ENCODE assay signal across 30 cellular contexts in the genomic region with DNA sequence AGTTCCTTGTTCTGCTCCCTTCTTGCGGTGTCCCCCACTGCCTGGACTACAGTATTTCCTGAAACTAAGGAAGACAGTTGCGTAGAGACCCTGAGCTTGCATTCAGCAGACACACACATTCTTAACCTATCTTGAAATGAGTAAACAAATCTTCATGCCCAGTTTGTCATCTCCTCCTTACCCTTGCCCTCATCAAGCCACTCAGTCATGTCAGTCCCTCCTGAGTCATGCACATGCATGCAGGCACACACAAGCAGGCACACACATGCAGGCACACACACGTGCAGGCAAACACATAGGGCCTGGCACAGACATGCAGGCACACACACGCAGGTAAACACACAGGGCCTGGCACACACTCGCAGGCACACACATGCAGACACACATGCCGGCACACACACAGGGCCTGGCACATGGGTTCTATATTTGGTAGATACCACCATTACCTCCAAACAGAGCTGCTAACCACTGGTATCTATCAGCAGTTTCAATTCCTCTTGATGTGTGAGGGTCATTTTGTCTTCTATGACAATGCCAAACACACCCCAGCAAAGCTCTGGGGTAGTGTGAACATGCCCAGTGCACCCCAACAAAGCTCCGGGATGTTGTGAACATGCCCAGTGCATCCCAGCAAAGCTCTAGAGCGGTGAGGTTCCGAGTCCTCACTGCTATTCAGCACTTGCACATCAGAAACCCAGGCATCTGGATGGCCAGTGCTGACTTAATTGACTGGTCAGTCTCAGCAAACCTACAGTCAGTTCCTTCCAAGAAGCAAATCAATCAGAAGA.
DNase-seq lines count a peak whose midpoint lies in the region; ATAC-seq and TF ChIP-seq lines count a peak whose summit lies in the region.
"Had no signal": no experiment of that assay in that cellular context is flagged by ENCODE, and none has a peak within 500 bp of the region (broad histone marks: within the 10 kb centered on the region; RNA-seq: fewer than 3 reads in every experiment).

No MANE protein-coding gene starts in this region.

- no peak overlapping the region for H3K4me3 Mint-ChIP-seq in neural progenitor cell
- H3K4me3 Mint-ChIP-seq: activated CD4-positive, alpha-beta T cell treated with anti-CD3 and anti-CD28 coated beads, Interleukin-2, amount 10 ng/mL, durations not matched to agents 24 days and 14 days; CD4-positive, CD25-positive, alpha-beta regulatory T cell; HFFc6; naive thymus-derived CD4-positive, alpha-beta T cell had no signal

- H3K9me3 ChIP-seq in neural progenitor cell (ENCODE audit: low read depth), result no peaks in the 10 kb centered on the region
- no peaks in the 10 kb centered on the region for H3K9me3 ChIP-seq in upper lobe of right lung
- H3K9me3 ChIP-seq: breast epithelium, suprapubic skin had no signal

- peaks cover 4% of the 10 kb centered on the region for H3K27me3 Mint-ChIP-seq in neural progenitor cell (ENCODE audit: insufficient read depth, low read depth)
- H3K27me3 Mint-ChIP-seq: activated CD4-positive, alpha-beta T cell treated with anti-CD3 and anti-CD28 coated beads, Interleukin-2, amount 10 ng/mL, durations not matched to agents 24 days and 14 days had no signal

- no peaks in the 10 kb centered on the region for H3K36me3 ChIP-seq in neural progenitor cell
- H3K36me3 ChIP-seq in upper lobe of right lung, result no peaks in the 10 kb centered on the region
- H3K36me3 ChIP-seq: breast epithelium, SJSA1, suprapubic skin had no signal

- TF ChIP-seq CTCF in coronary artery (IDR thresholded peaks at IDR 0.05) (no peak), neural progenitor cell (IDR thresholded peaks at IDR 0.05) (no peak), upper lobe of right lung (IDR thresholded peaks at IDR 0.05) (no peak)

- ATAC-seq in Right ventricle myocardium inferior (no peak), upper lobe of right lung (no peak), GM18498 (IDR thresholded peaks at IDR 0.05; ENCODE audit: unreplicated experiment) (no peak)
- ATAC-seq: activated naive CD4-positive, alpha-beta T cell treated with anti-CD3 and anti-CD28 coated beads, Interleukin-2, amount 50 U/mL, for 72 hours; naive thymus-derived CD4-positive, alpha-beta T cell had no signal

- H3F3A ChIP-seq in neural progenitor cell (ENCODE audit: low read depth), result peaks cover 10% of the 10 kb centered on the region

- H2AFZ ChIP-seq in neural progenitor cell (replicated peaks), result no peak overlapping the region
- H2AFZ ChIP-seq: GM23248 had no signal

- DNase-seq in cardiac septum (ENCODE audit: low spot score), result peak; percentile 51
- DNase-seq in Right ventricle myocardium inferior (ENCODE audit: missing footprints), result no peak
- DNase-seq in coronary artery (ENCODE audit: low spot score), result peak; percentile 53
- peak; percentile 1 for DNase-seq in neural progenitor cell (ENCODE audit: low spot score)
- DNase-seq in upper lobe of right lung, result peak; percentile 13
- DNase-seq in activated CD4-positive, alpha-beta T cell treated with anti-CD3 and anti-CD28 coated beads, Interleukin-2, amount 50 U/mL, for 48 hours, result no peak
- DNase-seq in LoVo (ENCODE audit: low spot score), result no peak
- DNase-seq: activated CD4-positive, alpha-beta T cell treated with anti-CD3 and anti-CD28 coated beads, Interleukin-2, amount 10 ng/mL, durations not matched to agents 24 days and 14 days; activated effector memory CD4-positive, alpha-beta T cell treated with Interleukin-2 at 50 U/mL for 16 hours; activated T-cell treated with anti-CD3 and anti-CD28 coated beads, Interleukin-2, amount 50 U/mL, for 1 hour; CD4-positive, CD25-positive, alpha-beta regulatory T cell; DND-41; effector CD4-positive, alpha-beta T cell; glutamatergic neuron; GM23248; HFFc6; midbrain; naive thymus-derived CD4-positive, alpha-beta T cell; NCI-H1417; NCI-H2029; NCI-H524 treated with DMSO at 0.1 percent for 48 hours; stimulated activated naive CD4-positive, alpha-beta T cell; T1000 had no signal

- no peak overlapping the region for H3K4me2 ChIP-seq in neural progenitor cell

- no peak overlapping the region for H3K27ac Mint-ChIP-seq in neural progenitor cell
- H3K27ac Mint-ChIP-seq: activated CD4-positive, alpha-beta T cell treated with anti-CD3 and anti-CD28 coated beads, Interleukin-2, amount 10 ng/mL, durations not matched to agents 24 days and 14 days; activated naive CD4-positive, alpha-beta T cell treated with anti-CD3 and anti-CD28 coated beads, Interleukin-2, amount 50 U/mL, for 72 hours; HFFc6; naive thymus-derived CD4-positive, alpha-beta T cell had no signal

- no peak overlapping the region for H3K9ac ChIP-seq in neural progenitor cell
- H3K9ac ChIP-seq: GM23248 had no signal

- H3K27me3 ChIP-seq in neural progenitor cell (no peaks in the 10 kb centered on the region), upper lobe of right lung (no peaks in the 10 kb centered on the region)
- H3K27me3 ChIP-seq: breast epithelium, SJSA1, suprapubic skin had no signal

- no peaks in the 10 kb centered on the region for H3K36me3 Mint-ChIP-seq in neural progenitor cell
- H3K36me3 Mint-ChIP-seq: activated naive CD4-positive, alpha-beta T cell treated with anti-CD3 and anti-CD28 coated beads, Interleukin-2, amount 50 U/mL, for 72 hours; CD4-positive, CD25-positive, alpha-beta regulatory T cell; naive thymus-derived CD4-positive, alpha-beta T cell had no signal

- no peak overlapping the region for H3K4me3 ChIP-seq in coronary artery
- no peak overlapping the region for H3K4me3 ChIP-seq in neural progenitor cell
- no peak overlapping the region for H3K4me3 ChIP-seq in upper lobe of right lung
- H3K4me3 ChIP-seq: breast epithelium, GM23248, SJSA1, suprapubic skin had no signal

- no peaks in the 10 kb centered on the region for H4K20me1 ChIP-seq in neural progenitor cell (ENCODE audit: low read depth)

- H3K4me1 ChIP-seq in neural progenitor cell (peaks cover 30% of the 10 kb centered on the region), upper lobe of right lung (no peaks in the 10 kb centered on the region)
- H3K4me1 ChIP-seq: breast epithelium, SJSA1, suprapubic skin had no signal

- peaks cover 34% of the 10 kb centered on the region for H3K4me1 Mint-ChIP-seq in neural progenitor cell
- H3K4me1 Mint-ChIP-seq: activated CD4-positive, alpha-beta T cell treated with anti-CD3 and anti-CD28 coated beads, Interleukin-2, amount 10 ng/mL, durations not matched to agents 24 days and 14 days; CD4-positive, CD25-positive, alpha-beta regulatory T cell; naive thymus-derived CD4-positive, alpha-beta T cell had no signal

- H3K79me2 ChIP-seq in neural progenitor cell (ENCODE audit: low read depth), result no peaks in the 10 kb centered on the region

- intact Hi-C loops in cardiac septum (cut with DNase I) (no loop called here), Right ventricle myocardium inferior (cut with DNase I) (no loop called here), upper lobe of right lung (cut with DNase I) (no loop called here)

- H3K9me3 Mint-ChIP-seq in neural progenitor cell, result no peaks in the 10 kb centered on the region
- H3K9me3 Mint-ChIP-seq: activated CD4-positive, alpha-beta T cell treated with anti-CD3 and anti-CD28 coated beads, Interleukin-2, amount 10 ng/mL, durations not matched to agents 24 days and 14 days; activated naive CD4-positive, alpha-beta T cell treated with anti-CD3 and anti-CD28 coated beads, Interleukin-2, amount 50 U/mL, for 72 hours; CD4-positive, CD25-positive, alpha-beta regulatory T cell; naive thymus-derived CD4-positive, alpha-beta T cell had no signal

- no peak overlapping the region for H3K27ac ChIP-seq in coronary artery
- H3K27ac ChIP-seq in neural progenitor cell, result no peak overlapping the region
- no peak overlapping the region for H3K27ac ChIP-seq in upper lobe of right lung
- H3K27ac ChIP-seq: breast epithelium, epithelial cell of prostate, GM23248, SJSA1, suprapubic skin, VCaP had no signal

Comparison
In these comparisons a context has a peak if more than half of its experiments do, and no peak if none do; other contexts are left out.
1. DNase-seq: peak in cardiac septum (single experiment), coronary artery (single experiment), neural progenitor cell (single experiment) and upper lobe of right lung (single experiment); none in Right ventricle myocardium inferior (single experiment), activated CD4-positive, alpha-beta T cell treated with anti-CD3 and anti-CD28 coated beads, Interleukin-2, amount 50 U/mL, for 48 hours (0 of 2) and LoVo (single experiment).